8 cellular contexts compared by ENCODE assay signal in genomic region chr12:14454098-14454907, GRCh38.
DNase-seq lines count a peak whose midpoint lies in the region; ATAC-seq and TF ChIP-seq lines count a peak whose summit lies in the region.

No MANE protein-coding gene starts in this region.

- intact Hi-C loops in A673 (cut with micrococcal nuclease; ENCODE audit: unreplicated experiment) = loop anchor here (1.0 kb wide), 1 partner anchor 215 kb away; no protein-coding TSS in a partner anchor
- intact Hi-C loops in ascending aorta (cut with DNase I) = no loop called here
- intact Hi-C loops in tibial artery (cut with DNase I; ENCODE audit: low total_unique reads) = no loop called here

- in situ Hi-C loops in G401 (cut with HindIII; ENCODE audit: low sequenced_read_pairs) = no loop called here

- CTCF ChIA-PET in A673 (lab: Charles Lee) = interaction anchor here (0.6 to 1.6 kb wide), 2 partner anchors 37 to 216 kb away, joined by 3 to 12 read pairs; no protein-coding TSS in a partner anchor

- DNase-seq in A673 (ENCODE audit: low spot score) (peak; percentile 73), G401 (ENCODE audit: low spot score) (peak; percentile 31), NCI-H82 (lab: John Stamatoyannopoulos, UW) (peak; percentile 84), ascending aorta (ENCODE audit: low spot score in 2 of 2) (no peak), kidney tubule cell (ENCODE audit: low spot score) (peak; percentile 42), tibial artery (no peak), COLO668 (lab: John Stamatoyannopoulos, UW; ENCODE audit: unreplicated experiment) (no peak)

- H3K36me3 ChIP-seq in A673 (ENCODE audit: insufficient read depth, low read length, poor library complexity, severe bottlenecking) = peaks cover 28% of the 10 kb centered on the region
- H3K36me3 ChIP-seq in ascending aorta = peaks cover 31 to 34% of the 10 kb centered on the region in 2 donors
- H3K36me3 ChIP-seq in tibial artery = peaks cover 32 to 64% (median 35%) of the 10 kb centered on the region in 3 donors

- H3K9me3 ChIP-seq in A673 (ENCODE audit: low read depth, low read length, poor library complexity, severe bottlenecking) (no peaks in the 10 kb centered on the region), ascending aorta (no peaks in the 10 kb centered on the region), tibial artery (no peaks in the 10 kb centered on the region)

- no TSS peak for BruUV-seq in A673 (replicated peaks; lab: Mats Ljungman, UMichigan)

- H3K27me3 ChIP-seq in A673 (replicated peaks; ENCODE audit: insufficient read depth, low read depth, low read length, poor library complexity) (no peaks in the 10 kb centered on the region), ascending aorta (no peaks in the 10 kb centered on the region), tibial artery (no peaks in the 10 kb centered on the region)

- H3K27ac ChIP-seq in A673 (ENCODE audit: low read depth, low read length, poor library complexity, severe bottlenecking) = no peak overlapping the region
- H3K27ac ChIP-seq in ascending aorta = no peak overlapping the region
- H3K27ac ChIP-seq in tibial artery = no peak overlapping the region

- TF ChIP-seq CTCF in A673 (conservative IDR thresholded peaks at IDR 0.05; ENCODE audit: low read depth, low read length) = peak; percentile 76
- TF ChIP-seq CTCF in ascending aorta (IDR thresholded peaks at IDR 0.05) = peak; percentile 9 to 32 (median 13)
- TF ChIP-seq CTCF in tibial artery (IDR thresholded peaks at IDR 0.05) = no peak

- H3K4me1 ChIP-seq in A673 (ENCODE audit: insufficient read depth, low read length, poor library complexity, severe bottlenecking) (no peaks in the 10 kb centered on the region), ascending aorta (peaks cover 0 to 3% of the 10 kb centered on the region in 2 donors), tibial artery (peaks cover 0 to 4% (median 0%) of the 10 kb centered on the region in 4 donors)

- ATAC-seq in HG02798 (IDR thresholded peaks at IDR 0.05; ENCODE audit: poor library complexity, unreplicated experiment) = peak; percentile 75

- no peak overlapping the region for H3K4me3 ChIP-seq in A673 (ENCODE audit: low read depth, low read length, poor library complexity, severe bottlenecking)
- no peak overlapping the region for H3K4me3 ChIP-seq in ascending aorta
- no peak overlapping the region for H3K4me3 ChIP-seq in tibial artery

- POLR2A ChIA-PET in A673 (lab: Charles Lee; ENCODE audit: low non-redundant PET) = no interaction called here

Comparison
In these comparisons a context has a peak if more than half of its experiments do, and no peak if none do; other contexts are left out.
1. DNase-seq: peak in A673 (single experiment), G401 (single experiment), NCI-H82 (single experiment) and kidney tubule cell (single experiment); none in ascending aorta (0 of 2), tibial artery (0 of 2) and COLO668 (single experiment).
2. CTCF ChIP-seq: peak in A673 (single experiment) and ascending aorta (3 of 3); none in tibial artery (0 of 2).